In genomic region chr15:78993257-78993930, GRCh38 we compare ENCODE assay signal across 1 cellular context.
A peak's percentile ranks its signal among the peaks of the same experiment; 100 is the strongest.
TF ChIP-seq lines count a peak whose summit lies in the region.

No MANE protein-coding gene starts in this region.

TF ChIP-seq in HepG2, 621 proteins besides CTCF, POLR2A, EP300 and RAD21 (continues in another document):
- TF ChIP-seq SOX13 (IDR thresholded peaks at IDR 0.05) (no peak), SOX13 (CRISPR knock-in tag; conservative IDR thresholded peaks at IDR 0.05 in 1 of 2, IDR thresholded peaks at IDR 0.05 in 1 of 2) (no peak), CCDC6 (CRISPR knock-in tag; IDR thresholded peaks at IDR 0.05) (0 out of 2 replicates have a peak, but pooled peaks have one; percentile 3), ZNF572 (CRISPR knock-in tag; IDR thresholded peaks at IDR 0.05) (no peak), NFE2 (CRISPR knock-in tag; IDR thresholded peaks at IDR 0.05) (no peak), ZNF367 (CRISPR knock-in tag; IDR thresholded peaks at IDR 0.05; ENCODE audit: borderline replicate concordance) (no peak), JDP2 (CRISPR knock-in tag; IDR thresholded peaks at IDR 0.05; ENCODE audit: borderline replicate concordance) (no peak), FOXC1 (CRISPR knock-in tag; IDR thresholded peaks at IDR 0.05; ENCODE audit: borderline replicate concordance) (0 out of 2 replicates have a peak, but pooled peaks have one; percentile 17), SRY (CRISPR knock-in tag; IDR thresholded peaks at IDR 0.05) (no peak), MEIS1 (CRISPR knock-in tag; IDR thresholded peaks at IDR 0.05; ENCODE audit: borderline replicate concordance) (no peak), KLF6 (CRISPR knock-in tag; IDR thresholded peaks at IDR 0.05) (no peak), U2AF1 (optimal IDR thresholded peaks at IDR 0.05; ENCODE audit: low read depth, low read length) (peak; percentile 46), ZNF761 (CRISPR knock-in tag; conservative IDR thresholded peaks at IDR 0.05) (no peak), KAT8 (CRISPR knock-in tag; IDR thresholded peaks at IDR 0.05) (no peak), ZNF557 (CRISPR knock-in tag; IDR thresholded peaks at IDR 0.05) (no peak), NBN (conservative IDR thresholded peaks at IDR 0.05) (no peak), PAX8 (CRISPR knock-in tag; IDR thresholded peaks at IDR 0.05; ENCODE audit: borderline replicate concordance) (no peak), ONECUT2 (CRISPR knock-in tag; IDR thresholded peaks at IDR 0.05) (no peak), ZNF432 (CRISPR knock-in tag; IDR thresholded peaks at IDR 0.05; ENCODE audit: borderline replicate concordance) (no peak), NCOR1 (IDR thresholded peaks at IDR 0.05; ENCODE audit: borderline replicate concordance, low read length) (no peak), ZNF691 (CRISPR knock-in tag; IDR thresholded peaks at IDR 0.05; ENCODE audit: borderline replicate concordance, low read depth) (peak; percentile 44; the same call in 1 of the 2 replicates), POGK (CRISPR knock-in tag; conservative IDR thresholded peaks at IDR 0.05) (no peak), HNRNPL (IDR thresholded peaks at IDR 0.05; ENCODE audit: low read depth, low read length) (peak; percentile 86), ZNF282 (IDR thresholded peaks at IDR 0.05; ENCODE audit: partially characterized antibody) (no peak), SALL1 (CRISPR knock-in tag; IDR thresholded peaks at IDR 0.05) (no peak), YEATS2 (CRISPR knock-in tag; IDR thresholded peaks at IDR 0.05; ENCODE audit: borderline replicate concordance) (no peak), FOSL1 (CRISPR knock-in tag; IDR thresholded peaks at IDR 0.05; ENCODE audit: borderline replicate concordance) (no peak), GTF2F1 (IDR thresholded peaks at IDR 0.05; ENCODE audit: low read length) (no peak), ZNF75D (CRISPR knock-in tag; IDR thresholded peaks at IDR 0.05; ENCODE audit: borderline replicate concordance) (no peak), RFX3 (CRISPR knock-in tag; IDR thresholded peaks at IDR 0.05) (no peak), ZNF776 (CRISPR knock-in tag; IDR thresholded peaks at IDR 0.05) (0 out of 2 replicates have a peak, but pooled peaks have one; percentile 13), ZNF646 (CRISPR knock-in tag; IDR thresholded peaks at IDR 0.05) (peak; percentile 93), ZNF780A (CRISPR knock-in tag; IDR thresholded peaks at IDR 0.05) (peak; percentile 82; the same call in 1 of the 2 replicates), HOXA7 (CRISPR knock-in tag; IDR thresholded peaks at IDR 0.05) (no peak; the same call in 1 of the 2 replicates), SYNCRIP (IDR thresholded peaks at IDR 0.05; ENCODE audit: insufficient read depth, low read depth, low read length) (no peak), MAZ (IDR thresholded peaks at IDR 0.05; ENCODE audit: borderline replicate concordance, low read depth, low read length) (no peak), MAZ (CRISPR knock-in tag; IDR thresholded peaks at IDR 0.05; ENCODE audit: low read depth) (no peak), RBFOX2 (IDR thresholded peaks at IDR 0.05; ENCODE audit: low read depth, low read length) (peak; percentile 73), SIN3B (IDR thresholded peaks at IDR 0.05; ENCODE audit: low read length) (no peak), ZBTB20 (CRISPR knock-in tag; IDR thresholded peaks at IDR 0.05; ENCODE audit: borderline replicate concordance, low read depth) (no peak), BRD4 (CRISPR knock-in tag; IDR thresholded peaks at IDR 0.05) (0 out of 2 replicates have a peak, but pooled peaks have one; percentile 64), NCOA1 (CRISPR knock-in tag; IDR thresholded peaks at IDR 0.05) (peak; percentile 4; the same call in 1 of the 2 replicates), AGO2 (optimal IDR thresholded peaks at IDR 0.05; ENCODE audit: low read depth, low read length) (no peak)
- TF ChIP-seq, protein P1, sequence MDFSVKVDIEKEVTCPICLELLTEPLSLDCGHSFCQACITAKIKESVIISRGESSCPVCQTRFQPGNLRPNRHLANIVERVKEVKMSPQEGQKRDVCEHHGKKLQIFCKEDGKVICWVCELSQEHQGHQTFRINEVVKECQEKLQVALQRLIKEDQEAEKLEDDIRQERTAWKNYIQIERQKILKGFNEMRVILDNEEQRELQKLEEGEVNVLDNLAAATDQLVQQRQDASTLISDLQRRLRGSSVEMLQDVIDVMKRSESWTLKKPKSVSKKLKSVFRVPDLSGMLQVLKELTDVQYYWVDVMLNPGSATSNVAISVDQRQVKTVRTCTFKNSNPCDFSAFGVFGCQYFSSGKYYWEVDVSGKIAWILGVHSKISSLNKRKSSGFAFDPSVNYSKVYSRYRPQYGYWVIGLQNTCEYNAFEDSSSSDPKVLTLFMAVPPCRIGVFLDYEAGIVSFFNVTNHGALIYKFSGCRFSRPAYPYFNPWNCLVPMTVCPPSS (IDR thresholded peaks at IDR 0.05), result no peak
- TF ChIP-seq, protein P2, sequence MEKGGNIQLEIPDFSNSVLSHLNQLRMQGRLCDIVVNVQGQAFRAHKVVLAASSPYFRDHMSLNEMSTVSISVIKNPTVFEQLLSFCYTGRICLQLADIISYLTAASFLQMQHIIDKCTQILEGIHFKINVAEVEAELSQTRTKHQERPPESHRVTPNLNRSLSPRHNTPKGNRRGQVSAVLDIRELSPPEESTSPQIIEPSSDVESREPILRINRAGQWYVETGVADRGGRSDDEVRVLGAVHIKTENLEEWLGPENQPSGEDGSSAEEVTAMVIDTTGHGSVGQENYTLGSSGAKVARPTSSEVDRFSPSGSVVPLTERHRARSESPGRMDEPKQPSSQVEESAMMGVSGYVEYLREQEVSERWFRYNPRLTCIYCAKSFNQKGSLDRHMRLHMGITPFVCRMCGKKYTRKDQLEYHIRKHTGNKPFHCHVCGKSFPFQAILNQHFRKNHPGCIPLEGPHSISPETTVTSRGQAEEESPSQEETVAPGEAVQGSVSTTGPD (CRISPR knock-in tag; IDR thresholded peaks at IDR 0.05), result peak; percentile 1; the same call in 1 of the 2 replicates
- TF ChIP-seq, protein P3, sequence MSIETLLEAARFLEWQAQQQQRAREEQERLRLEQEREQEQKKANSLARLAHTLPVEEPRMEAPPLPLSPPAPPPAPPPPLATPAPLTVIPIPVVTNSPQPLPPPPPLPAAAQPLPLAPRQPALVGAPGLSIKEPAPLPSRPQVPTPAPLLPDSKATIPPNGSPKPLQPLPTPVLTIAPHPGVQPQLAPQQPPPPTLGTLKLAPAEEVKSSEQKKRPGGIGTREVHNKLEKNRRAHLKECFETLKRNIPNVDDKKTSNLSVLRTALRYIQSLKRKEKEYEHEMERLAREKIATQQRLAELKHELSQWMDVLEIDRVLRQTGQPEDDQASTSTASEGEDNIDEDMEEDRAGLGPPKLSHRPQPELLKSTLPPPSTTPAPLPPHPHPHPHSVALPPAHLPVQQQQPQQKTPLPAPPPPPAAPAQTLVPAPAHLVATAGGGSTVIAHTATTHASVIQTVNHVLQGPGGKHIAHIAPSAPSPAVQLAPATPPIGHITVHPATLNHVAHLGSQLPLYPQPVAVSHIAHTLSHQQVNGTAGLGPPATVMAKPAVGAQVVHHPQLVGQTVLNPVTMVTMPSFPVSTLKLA (IDR thresholded peaks at IDR 0.05), result no peak
- TF ChIP-seq, protein P4, sequence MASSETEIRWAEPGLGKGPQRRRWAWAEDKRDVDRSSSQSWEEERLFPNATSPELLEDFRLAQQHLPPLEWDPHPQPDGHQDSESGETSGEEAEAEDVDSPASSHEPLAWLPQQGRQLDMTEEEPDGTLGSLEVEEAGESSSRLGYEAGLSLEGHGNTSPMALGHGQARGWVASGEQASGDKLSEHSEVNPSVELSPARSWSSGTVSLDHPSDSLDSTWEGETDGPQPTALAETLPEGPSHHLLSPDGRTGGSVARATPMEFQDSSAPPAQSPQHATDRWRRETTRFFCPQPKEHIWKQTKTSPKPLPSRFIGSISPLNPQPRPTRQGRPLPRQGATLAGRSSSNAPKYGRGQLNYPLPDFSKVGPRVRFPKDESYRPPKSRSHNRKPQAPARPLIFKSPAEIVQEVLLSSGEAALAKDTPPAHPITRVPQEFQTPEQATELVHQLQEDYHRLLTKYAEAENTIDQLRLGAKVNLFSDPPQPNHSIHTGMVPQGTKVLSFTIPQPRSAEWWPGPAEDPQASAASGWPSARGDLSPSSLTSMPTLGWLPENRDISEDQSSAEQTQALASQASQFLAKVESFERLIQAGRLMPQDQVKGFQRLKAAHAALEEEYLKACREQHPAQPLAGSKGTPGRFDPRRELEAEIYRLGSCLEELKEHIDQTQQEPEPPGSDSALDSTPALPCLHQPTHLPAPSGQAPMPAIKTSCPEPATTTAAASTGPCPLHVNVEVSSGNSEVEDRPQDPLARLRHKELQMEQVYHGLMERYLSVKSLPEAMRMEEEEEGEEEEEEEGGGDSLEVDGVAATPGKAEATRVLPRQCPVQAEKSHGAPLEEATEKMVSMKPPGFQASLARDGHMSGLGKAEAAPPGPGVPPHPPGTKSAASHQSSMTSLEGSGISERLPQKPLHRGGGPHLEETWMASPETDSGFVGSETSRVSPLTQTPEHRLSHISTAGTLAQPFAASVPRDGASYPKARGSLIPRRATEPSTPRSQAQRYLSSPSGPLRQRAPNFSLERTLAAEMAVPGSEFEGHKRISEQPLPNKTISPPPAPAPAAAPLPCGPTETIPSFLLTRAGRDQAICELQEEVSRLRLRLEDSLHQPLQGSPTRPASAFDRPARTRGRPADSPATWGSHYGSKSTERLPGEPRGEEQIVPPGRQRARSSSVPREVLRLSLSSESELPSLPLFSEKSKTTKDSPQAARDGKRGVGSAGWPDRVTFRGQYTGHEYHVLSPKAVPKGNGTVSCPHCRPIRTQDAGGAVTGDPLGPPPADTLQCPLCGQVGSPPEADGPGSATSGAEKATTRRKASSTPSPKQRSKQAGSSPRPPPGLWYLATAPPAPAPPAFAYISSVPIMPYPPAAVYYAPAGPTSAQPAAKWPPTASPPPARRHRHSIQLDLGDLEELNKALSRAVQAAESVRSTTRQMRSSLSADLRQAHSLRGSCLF (CRISPR knock-in tag; IDR thresholded peaks at IDR 0.05; ENCODE audit: borderline replicate concordance), result no peak
- TF ChIP-seq, protein P5, sequence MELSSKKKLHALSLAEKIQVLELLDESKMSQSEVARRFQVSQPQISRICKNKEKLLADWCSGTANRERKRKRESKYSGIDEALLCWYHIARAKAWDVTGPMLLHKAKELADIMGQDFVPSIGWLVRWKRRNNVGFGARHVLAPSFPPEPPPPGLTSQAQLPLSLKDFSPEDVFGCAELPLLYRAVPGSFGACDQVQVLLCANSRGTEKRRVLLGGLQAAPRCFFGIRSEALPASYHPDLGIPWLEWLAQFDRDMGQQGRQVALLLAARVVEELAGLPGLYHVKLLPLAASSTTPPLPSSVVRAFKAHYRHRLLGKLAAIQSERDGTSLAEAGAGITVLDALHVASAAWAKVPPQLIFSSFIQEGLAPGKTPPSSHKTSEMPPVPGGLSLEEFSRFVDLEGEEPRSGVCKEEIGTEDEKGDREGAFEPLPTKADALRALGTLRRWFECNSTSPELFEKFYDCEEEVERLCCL (CRISPR knock-in tag; IDR thresholded peaks at IDR 0.05; ENCODE audit: borderline replicate concordance), result 0 out of 2 replicates have a peak, but pooled peaks have one; percentile 4
